In the genomic region with DNA sequence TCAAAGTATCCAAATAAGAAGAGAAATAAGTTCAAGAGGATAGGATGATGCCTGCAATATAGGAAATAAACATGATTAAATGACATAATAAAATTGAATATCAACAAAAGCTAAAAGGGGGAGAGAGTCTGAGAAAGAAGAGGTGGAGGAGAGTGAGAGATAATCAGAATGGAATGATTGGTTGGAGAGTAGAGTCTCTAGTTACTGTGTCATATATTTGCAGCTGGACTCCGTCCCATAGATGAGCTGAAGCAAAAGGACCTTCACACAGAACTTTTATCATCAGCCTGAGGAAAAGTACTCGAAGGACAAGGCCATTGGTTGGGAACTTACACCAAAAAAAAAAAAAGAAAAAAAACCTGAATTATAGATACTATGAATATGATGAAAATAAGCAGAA, we compare ENCODE assay signal across 17 cellular contexts. TPM values are rescaled to one million over a fixed set of nuclear protein-coding genes. Genes with fewer than 3 reads are reported as not detected.
DNase-seq lines count a peak whose midpoint lies in the region; ATAC-seq and TF ChIP-seq lines count a peak whose summit lies in the region.
"Had no signal": no experiment of that assay in that cellular context is flagged by ENCODE, and none has a peak within 500 bp of the region (broad histone marks: within the 10 kb centered on the region; RNA-seq: fewer than 3 reads in every experiment).

No MANE protein-coding gene starts in this region.

- H3K9me3 ChIP-seq in mammary epithelial cell (replicated peaks; ENCODE audit: insufficient read depth, low read length) (no peaks in the 10 kb centered on the region), OCI-LY3 (ENCODE audit: insufficient read depth, low read length) (no peaks in the 10 kb centered on the region), PC-3 (ENCODE audit: low read length) (no peaks in the 10 kb centered on the region)
- H3K9me3 ChIP-seq: BLaER1, HAP-1 had no signal

- TF ChIP-seq CTCF in MCF 10A (IDR thresholded peaks at IDR 0.05; ENCODE audit: unreplicated experiment), result no peak
- no peak for TF ChIP-seq CTCF in mammary epithelial cell (conservative IDR thresholded peaks at IDR 0.05 in 1 of 2, IDR thresholded peaks at IDR 0.05 in 1 of 2; ENCODE audit: extremely low read depth in 1 of 2, insufficient read depth in 1 of 2, low read depth in 1 of 2, low read length in 2 of 2)
- no peak for TF ChIP-seq CTCF in OCI-LY3 (IDR thresholded peaks at IDR 0.05; ENCODE audit: low read depth, low read length)
- no peak for TF ChIP-seq CTCF in fibroblast of villous mesenchyme (IDR thresholded peaks at IDR 0.05; ENCODE audit: insufficient read depth, low read depth, low read length)
- no peak for TF ChIP-seq CTCF in PC-3 (conservative IDR thresholded peaks at IDR 0.05; ENCODE audit: low read depth, low read length)
- no peak for TF ChIP-seq CTCF in endothelial cell (IDR thresholded peaks at IDR 0.05; ENCODE audit: unreplicated experiment)

- H3K79me2 ChIP-seq in mammary epithelial cell (ENCODE audit: insufficient read depth, low read length) (no peaks in the 10 kb centered on the region), OCI-LY3 (ENCODE audit: low read length) (no peaks in the 10 kb centered on the region), PC-3 (ENCODE audit: low read length) (no peaks in the 10 kb centered on the region)

- dilution Hi-C loops in mammary epithelial cell (cut with HindIII; ENCODE audit: low sequenced_read_pairs), result no loop called here

- H3K4me3 ChIP-seq in mammary epithelial cell (replicated peaks in 1 of 3; ENCODE audit: insufficient read depth in 1 of 3, low read depth in 2 of 3, low read length in 3 of 3) (no peak overlapping the region), OCI-LY3 (ENCODE audit: low read length) (0 out of 2 replicates have a peak overlapping the region, but pooled peaks have one; percentile 34), fibroblast of villous mesenchyme (ENCODE audit: low read depth, low read length) (no peak overlapping the region), PC-3 (ENCODE audit: low read length) (no peak overlapping the region)
- H3K4me3 ChIP-seq: BLaER1, HAP-1 had no signal

- peak overlapping the region; percentile 20 for H3K27ac Mint-ChIP-seq in MCF 10A (ENCODE audit: low read depth, unreplicated experiment)
- H3K27ac Mint-ChIP-seq in endothelial cell (ENCODE audit: unreplicated experiment), result no peak overlapping the region
- H3K27ac Mint-ChIP-seq: CD8-positive, alpha-beta T cell; IgD-negative memory B cell had no signal

- no peak overlapping the region for H3K9ac ChIP-seq in mammary epithelial cell (ENCODE audit: insufficient read depth, low read length)
- H3K9ac ChIP-seq in OCI-LY3 (ENCODE audit: low read length), result peak overlapping the region; percentile 40
- no peak overlapping the region for H3K9ac ChIP-seq in PC-3 (ENCODE audit: low read length)
- H3K9ac ChIP-seq: BLaER1 had no signal

- intact Hi-C loops in MCF 10A (cut with micrococcal nuclease), result no loop called here
- intact Hi-C loops in mammary epithelial cell (cut with micrococcal nuclease), result no loop called here
- intact Hi-C loops in PC-3 (cut with micrococcal nuclease), result no loop called here

- H3K9me3 Mint-ChIP-seq in MCF 10A (ENCODE audit: unreplicated experiment), result no peaks in the 10 kb centered on the region
- no peaks in the 10 kb centered on the region for H3K9me3 Mint-ChIP-seq in endothelial cell (ENCODE audit: unreplicated experiment)
- H3K9me3 Mint-ChIP-seq: CD8-positive, alpha-beta T cell; IgD-negative memory B cell had no signal

- in situ Hi-C loops in mammary epithelial cell (cut with MboI; ENCODE audit: low sequenced_read_pairs in 2 of 2), result no loop called here

- H3F3A ChIP-seq in PC-3 (ENCODE audit: low read length, unreplicated experiment), result no peaks in the 10 kb centered on the region

- H3K27me3 Mint-ChIP-seq in MCF 10A (ENCODE audit: insufficient read depth, unreplicated experiment), result no peaks in the 10 kb centered on the region
- peaks cover 3% of the 10 kb centered on the region for H3K27me3 Mint-ChIP-seq in endothelial cell (ENCODE audit: unreplicated experiment)
- H3K27me3 Mint-ChIP-seq: IgD-negative memory B cell had no signal

- H3K36me3 ChIP-seq in mammary epithelial cell (ENCODE audit: insufficient read depth, low read length), result no peaks in the 10 kb centered on the region
- no peaks in the 10 kb centered on the region for H3K36me3 ChIP-seq in OCI-LY3 (replicated peaks; ENCODE audit: low read depth, low read length)
- no peaks in the 10 kb centered on the region for H3K36me3 ChIP-seq in PC-3 (ENCODE audit: low read depth, low read length)
- H3K36me3 ChIP-seq: BLaER1, HAP-1 had no signal

- H3K4me3 Mint-ChIP-seq in MCF 10A (ENCODE audit: unreplicated experiment) (no peak overlapping the region), endothelial cell (ENCODE audit: unreplicated experiment) (no peak overlapping the region)
- H3K4me3 Mint-ChIP-seq: CD8-positive, alpha-beta T cell; IgD-negative memory B cell had no signal

- no peak overlapping the region for H2AFZ ChIP-seq in mammary epithelial cell (ENCODE audit: low read depth, low read length)
- peak overlapping the region; percentile 74 for H2AFZ ChIP-seq in OCI-LY3 (ENCODE audit: low read depth, low read length)
- H2AFZ ChIP-seq in PC-3 (ENCODE audit: low read length), result no peak overlapping the region

- no peak for ATAC-seq in PC-3
- ATAC-seq in HG03469 (IDR thresholded peaks at IDR 0.05; ENCODE audit: unreplicated experiment), result no peak
- ATAC-seq: CD8-positive, alpha-beta T cell had no signal

- no peaks in the 10 kb centered on the region for H3K4me1 ChIP-seq in mammary epithelial cell (ENCODE audit: insufficient read depth, low read length)
- peaks cover 43% of the 10 kb centered on the region for H3K4me1 ChIP-seq in OCI-LY3 (ENCODE audit: low read length)
- peaks cover 10% of the 10 kb centered on the region for H3K4me1 ChIP-seq in PC-3 (ENCODE audit: insufficient read depth, low read length)

- 92% methylated on average over 2 of the region's 2 CpGs for WGBS in mammary epithelial cell (ENCODE audit: low coverage, missing lambda C conversion rate)

- H3K4me1 Mint-ChIP-seq in MCF 10A (ENCODE audit: insufficient read depth, unreplicated experiment) (peaks cover 16% of the 10 kb centered on the region), endothelial cell (ENCODE audit: unreplicated experiment) (no peaks in the 10 kb centered on the region)
- H3K4me1 Mint-ChIP-seq: IgD-negative memory B cell had no signal

- DNase-seq in MCF 10A (ENCODE audit: unreplicated experiment) (no peak), mammary epithelial cell (no peak), fibroblast of villous mesenchyme (ENCODE audit: low read depth) (peak; percentile 44), PC-3 (no peak), endothelial cell (ENCODE audit: low spot score) (no peak)
- DNase-seq: 8988T; CD8-positive, alpha-beta T cell; DMS 273 treated with DMSO at 0.1 percent for 48 hours; DMS53 had no signal

- CTCF ChIA-PET in MCF 10A (lab: Yijun Ruan, JAX) (interaction anchor here (0.6 to 0.7 kb wide), 2 partner anchors 11 to 12 kb away, joined by 4 read pairs; no protein-coding TSS in a partner anchor), mammary epithelial cell (lab: Charles Lee; ENCODE audit: low non-redundant PET) (no interaction called here), PC-3 (lab: Charles Lee) (no interaction called here)

- H3K27me3 ChIP-seq in mammary epithelial cell (ENCODE audit: insufficient read depth, low read length), result no peaks in the 10 kb centered on the region
- H3K27me3 ChIP-seq in OCI-LY3 (ENCODE audit: low read depth, low read length), result no peaks in the 10 kb centered on the region
- H3K27me3 ChIP-seq in PC-3 (ENCODE audit: low read length), result no peaks in the 10 kb centered on the region
- H3K27me3 ChIP-seq: BLaER1 had no signal

- BruUV-seq in MCF 10A (replicated peaks; lab: Mats Ljungman, UMichigan), result no TSS peak
- no TSS peak for BruUV-seq in mammary epithelial cell (replicated peaks; lab: Mats Ljungman, UMichigan)
- BruUV-seq in PC-3 (replicated peaks; lab: Mats Ljungman, UMichigan), result no TSS peak

- no peaks in the 10 kb centered on the region for H3K9me2 ChIP-seq in PC-3 (replicated peaks; ENCODE audit: low read length)

- H3K4me2 ChIP-seq in mammary epithelial cell (ENCODE audit: insufficient read depth, low read depth, low read length) (no peak overlapping the region), OCI-LY3 (ENCODE audit: low read length) (peak overlapping the region; percentile 53), PC-3 (ENCODE audit: low read length) (no peak overlapping the region)

- H3K27ac ChIP-seq in mammary epithelial cell (ENCODE audit: insufficient read depth, low read depth, low read length), result no peak overlapping the region
- H3K27ac ChIP-seq in OCI-LY3 (ENCODE audit: low read length), result no peak overlapping the region
- H3K27ac ChIP-seq in PC-3 (ENCODE audit: low read length), result no peak overlapping the region
- H3K27ac ChIP-seq: BLaER1 had no signal

- POLR2A ChIA-PET in MCF 10A (lab: Yijun Ruan, JAX) (interaction anchor here (0.7 to 1.0 kb wide), 2 partner anchors 14 to 16 kb away, joined by 3 read pairs; no protein-coding TSS in a partner anchor), PC-3 (lab: Charles Lee; ENCODE audit: unreplicated experiment) (no interaction called here)

- H3K36me3 Mint-ChIP-seq in MCF 10A (ENCODE audit: insufficient read depth, unreplicated experiment), result peaks cover 7% of the 10 kb centered on the region
- no peaks in the 10 kb centered on the region for H3K36me3 Mint-ChIP-seq in endothelial cell (ENCODE audit: low read depth, unreplicated experiment)
- H3K36me3 Mint-ChIP-seq: CD8-positive, alpha-beta T cell had no signal

- no peaks in the 10 kb centered on the region for H4K20me1 ChIP-seq in mammary epithelial cell (ENCODE audit: insufficient read depth, low read length)
- no peaks in the 10 kb centered on the region for H4K20me1 ChIP-seq in OCI-LY3 (ENCODE audit: insufficient read depth, low read length)
- no peaks in the 10 kb centered on the region for H4K20me1 ChIP-seq in PC-3 (ENCODE audit: low read length)
- H4K20me1 ChIP-seq: BLaER1 had no signal

RNA-seq across cellular contexts. Expression of a gene that starts 22.8 kb away (rescaled TPM):
- total RNA-seq in MCF 10A (2022) (5,064 and 5,163 TPM in 2 replicates), mammary epithelial cell (over 10,000 TPM in 1 of 2 donors, 1,000 to 10,000 TPM in 1; 2,255 to 12,622 TPM), fibroblast of villous mesenchyme (0.97 and 2.2 TPM in 2 replicates), PC-3 (2014; rRNA removed) (358 and 373 TPM in 2 replicates), endothelial cell (ENCODE audit: unreplicated experiment) (not detected)
- 15,689 TPM for polyA plus RNA-seq in mammary epithelial cell
- 4,465 TPM for polyA minus RNA-seq in mammary epithelial cell
- total RNA-seq: CD8-positive, alpha-beta T cell had no signal
- polyA plus RNA-seq: IgD-negative memory B cell had no signal

RNA-seq across cellular contexts. Expression of a gene that starts 24.5 kb away (rescaled TPM):
- 1,014 and 1,213 TPM in 2 replicates for total RNA-seq in MCF 10A (2022)
- 100 to 1,000 TPM; 661 to 817 TPM for total RNA-seq in mammary epithelial cell
- polyA plus RNA-seq in mammary epithelial cell, result 2,471 TPM
- polyA minus RNA-seq in mammary epithelial cell, result 817 TPM
- total RNA-seq in fibroblast of villous mesenchyme, result 159 and 206 TPM in 2 replicates
- 1,254 and 1,288 TPM in 2 replicates for total RNA-seq in PC-3 (2014; rRNA removed)
- 363 TPM for total RNA-seq in endothelial cell (ENCODE audit: unreplicated experiment)
- total RNA-seq: CD8-positive, alpha-beta T cell had no signal
- polyA plus RNA-seq: IgD-negative memory B cell had no signal

RNA-seq across cellular contexts. Expression of a gene that starts 27.6 kb away (rescaled TPM):
- total RNA-seq in MCF 10A (2022) (264 and 332 TPM in 2 replicates), mammary epithelial cell (100 to 1,000 TPM; 396 to 770 TPM), fibroblast of villous mesenchyme (not detected in 2 replicates), PC-3 (2014; rRNA removed) (462 and 536 TPM in 2 replicates), endothelial cell (ENCODE audit: unreplicated experiment) (not detected)
- 1,954 TPM for polyA plus RNA-seq in mammary epithelial cell
- polyA minus RNA-seq in mammary epithelial cell, result 968 TPM
- total RNA-seq: A673; CD8-positive, alpha-beta T cell; H4 had no signal
- polyA plus RNA-seq: AG04450, IgD-negative memory B cell had no signal

RNA-seq across cellular contexts. Expression of a gene that starts 38.8 kb away (rescaled TPM):
- total RNA-seq in MCF 10A (2022), result 210 and 236 TPM in 2 replicates
- 100 to 1,000 TPM in 1 of 2 donors, 10 to 100 TPM in 1; 72.0 to 213 TPM for total RNA-seq in mammary epithelial cell
- 448 TPM for polyA plus RNA-seq in mammary epithelial cell
- polyA minus RNA-seq in mammary epithelial cell, result 78.6 TPM
- 160 and 178 TPM in 2 replicates for total RNA-seq in fibroblast of villous mesenchyme
- total RNA-seq in PC-3 (2014; rRNA removed), result 307 and 350 TPM in 2 replicates
- total RNA-seq in endothelial cell (ENCODE audit: unreplicated experiment), result 152 TPM

RNA-seq across cellular contexts. Expression of a gene that starts 39.4 kb away (rescaled TPM):
- total RNA-seq in MCF 10A (2022), result 85.7 and 90.0 TPM in 2 replicates
- 10 to 100 TPM in 1 of 2 donors, 1 to 10 TPM in 1; 3.5 to 58.6 TPM for total RNA-seq in mammary epithelial cell
- 46.1 TPM for polyA plus RNA-seq in mammary epithelial cell
- polyA minus RNA-seq in mammary epithelial cell, result 17.4 TPM
- total RNA-seq in fibroblast of villous mesenchyme, result 18.0 and 20.3 TPM in 2 replicates
- total RNA-seq in PC-3 (2014; rRNA removed), result 4.6 and 7.9 TPM in 2 replicates
- total RNA-seq in endothelial cell (ENCODE audit: unreplicated experiment), result not detected
- total RNA-seq: CD8-positive, alpha-beta T cell had no signal
- polyA plus RNA-seq: IgD-negative memory B cell had no signal

Comparison
In these comparisons a context has a peak if more than half of its experiments do, and no peak if none do; other contexts are left out.
1. RNA of a gene that starts 22.8 kb away (total RNA-seq): 2,255 to 12,622 TPM in mammary epithelial cell, 5,064 to 5,163 TPM in MCF 10A and 358 to 373 TPM in PC-3; 0.97 to 2.2 TPM in fibroblast of villous mesenchyme and not detected in endothelial cell (single experiment); every median in the first group is over 100 times any median in the second.
2. RNA of a gene that starts 27.6 kb away (total RNA-seq): 396 to 770 TPM in mammary epithelial cell, 462 to 536 TPM in PC-3 and 264 to 332 TPM in MCF 10A; not detected in endothelial cell (single experiment) and not detected in fibroblast of villous mesenchyme; every median in the first group is over 100 times any median in the second.